ENCODE assay signal across 10 cellular contexts in the genomic region with DNA sequence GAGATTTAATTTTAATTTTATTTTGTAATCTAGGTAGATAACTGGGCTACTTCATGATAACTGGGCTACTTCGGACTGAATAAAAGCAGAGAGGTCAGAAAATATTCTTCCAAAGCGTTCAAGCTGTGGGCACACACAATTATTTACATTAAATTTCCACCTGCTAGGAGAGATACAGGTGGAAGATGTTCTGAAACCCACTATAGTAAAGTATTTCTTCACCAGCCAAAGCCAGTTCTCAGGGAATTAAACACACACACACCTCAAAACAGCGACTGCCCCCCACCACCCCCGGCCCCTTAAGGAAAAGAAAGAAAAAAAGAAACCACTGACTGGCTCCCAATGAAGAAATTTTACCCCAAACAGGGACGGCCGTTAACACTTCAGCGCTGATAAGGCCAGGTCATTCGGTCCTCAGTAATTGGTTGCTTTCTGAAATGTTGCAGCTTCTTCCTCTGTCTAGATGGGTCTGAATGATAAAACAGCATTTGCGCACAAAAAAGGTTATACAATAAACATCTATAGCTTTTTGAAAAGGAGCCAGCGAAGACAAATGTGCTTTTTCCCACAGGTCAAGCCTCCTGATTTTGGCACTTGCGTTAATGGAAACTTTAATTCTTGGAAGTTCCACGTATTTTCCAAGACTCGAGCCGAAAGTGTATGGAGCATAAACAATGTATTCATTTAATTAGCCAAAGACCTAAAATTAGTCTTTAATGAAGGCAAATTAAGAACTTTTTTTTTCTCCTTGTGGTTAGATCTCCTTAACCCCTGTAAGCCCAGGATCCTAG. TPM values are rescaled to one million over a fixed set of nuclear protein-coding genes. Genes with fewer than 3 reads are reported as not detected.
DNase-seq lines count a peak whose midpoint lies in the region; ATAC-seq and TF ChIP-seq lines count a peak whose summit lies in the region.
"Had no signal": no experiment of that assay in that cellular context is flagged by ENCODE, and none has a peak within 500 bp of the region (broad histone marks: within the 10 kb centered on the region; RNA-seq: fewer than 3 reads in every experiment).

No MANE protein-coding gene starts in this region.

- no peak for TF ChIP-seq POLR2A in ovary (IDR thresholded peaks at IDR 0.05)

- DNase-seq in AG10803 (ENCODE audit: low read depth) = no peak
- DNase-seq in T-cell = no peak
- DNase-seq in glutamatergic neuron = no peak
- peak in 1 of 5 donors; percentile 24 for DNase-seq in ovary
- no peak for DNase-seq in NCI-H345 (lab: John Stamatoyannopoulos, UW)
- no peak for DNase-seq in COLO829 (ENCODE audit: low spot score)
- no peak for DNase-seq in AG08396 (ENCODE audit: low spot score)
- DNase-seq: activated CD8-positive, alpha-beta T cell treated with anti-CD3 and anti-CD28 coated beads, Interleukin-2, amount 10 ng/mL, durations not matched to agents 7 days and 5 days had no signal

- H3K27ac Mint-ChIP-seq in T-cell (no peak overlapping the region), glutamatergic neuron (ENCODE audit: unreplicated experiment) (no peak overlapping the region)
- H3K27ac Mint-ChIP-seq: activated CD8-positive, alpha-beta T cell treated with anti-CD3 and anti-CD28 coated beads, Interleukin-2, amount 10 ng/mL, durations not matched to agents 7 days and 5 days had no signal

- no peaks in the 10 kb centered on the region for H3K27me3 ChIP-seq in ovary

- H3K9me3 Mint-ChIP-seq in T-cell (no peaks in the 10 kb centered on the region), glutamatergic neuron (ENCODE audit: unreplicated experiment) (no peaks in the 10 kb centered on the region)

- TF ChIP-seq CTCF in AG10803 (conservative IDR thresholded peaks at IDR 0.05; ENCODE audit: low read length) (no peak), glutamatergic neuron (IDR thresholded peaks at IDR 0.05; ENCODE audit: partially characterized antibody, unreplicated experiment) (no peak), ovary (IDR thresholded peaks at IDR 0.05) (no peak)

- H3K4me1 ChIP-seq in ovary (ENCODE audit: insufficient read depth) = no peaks in the 10 kb centered on the region

- intact Hi-C loops in ovary (cut with DNase I) = loop anchor here in 2 of 4 donors (10.0 kb wide), 1 partner anchor 59 kb away; no protein-coding TSS in a partner anchor

- H3K27ac ChIP-seq in ovary = peak overlapping the region; percentile 65 to 81

- H3K36me3 Mint-ChIP-seq in T-cell (no peaks in the 10 kb centered on the region), glutamatergic neuron (ENCODE audit: unreplicated experiment) (no peaks in the 10 kb centered on the region)

- H3K9me3 ChIP-seq in ovary = no peaks in the 10 kb centered on the region

- H3K4me3 Mint-ChIP-seq in T-cell (peak overlapping the region; percentile 5 to 66 (median 53)), glutamatergic neuron (ENCODE audit: unreplicated experiment) (peak overlapping the region; percentile 74)
- H3K4me3 Mint-ChIP-seq: activated CD8-positive, alpha-beta T cell treated with anti-CD3 and anti-CD28 coated beads, Interleukin-2, amount 10 ng/mL, durations not matched to agents 7 days and 5 days had no signal

- peak overlapping the region; percentile 60 for H3K4me3 ChIP-seq in AG10803 (ENCODE audit: low read length)
- peak overlapping the region; percentile 63 for H3K4me3 ChIP-seq in ovary

- CTCF ChIA-PET in T-cell (lab: Charles Lee) = no interaction called here

- POLR2A ChIA-PET in T-cell (lab: Charles Lee) = no interaction called here

- 11 to 20% (median 16%) methylated on average over 14 of the region's 14 CpGs for WGBS in ovary, 3 donors

- TF ChIP-seq EP300 in ovary (IDR thresholded peaks at IDR 0.05) = no peak

- H3K36me3 ChIP-seq in ovary = no peaks in the 10 kb centered on the region

- ATAC-seq in T-cell (replicated peaks in 1 of 4) (no peak), HG02870 (IDR thresholded peaks at IDR 0.05; ENCODE audit: unreplicated experiment) (no peak)
- ATAC-seq: activated CD8-positive, alpha-beta T cell treated with anti-CD3 and anti-CD28 coated beads, Interleukin-2, amount 10 ng/mL, durations not matched to agents 7 days and 5 days had no signal

- H3K4me1 Mint-ChIP-seq in T-cell (peaks cover 10 to 20% (median 14%) of the 10 kb centered on the region in 3 donors), glutamatergic neuron (ENCODE audit: low read depth, unreplicated experiment) (peaks cover 4% of the 10 kb centered on the region)

- H3K27me3 Mint-ChIP-seq in T-cell (peaks cover 46 to 54% of the 10 kb centered on the region in 2 donors), glutamatergic neuron (ENCODE audit: unreplicated experiment) (no peaks in the 10 kb centered on the region)

RNA-seq across cellular contexts. Expression of gene KCNJ8, which starts 0.8 kb away (rescaled TPM):
- total RNA-seq in T-cell (under 1 TPM in 1 of 5 donors, not detected in 4; 0.41 TPM), glutamatergic neuron (ENCODE audit: unreplicated experiment) (0.66 TPM), ovary (10 to 100 TPM; 13.0 to 32.5 (median 17.4) TPM)
- polyA plus RNA-seq in ovary = 10 to 100 TPM; 15.2 to 21.2 TPM
- total RNA-seq: activated CD8-positive, alpha-beta T cell treated with anti-CD3 and anti-CD28 coated beads, Interleukin-2, amount 10 ng/mL, durations not matched to agents 7 days and 5 days; Daoy had no signal
